Comparison of ENCODE assay signal across 8 cellular contexts in genomic region chr1:85201340-85202091, GRCh38. TPM values are rescaled to one million over a fixed set of nuclear protein-coding genes. Genes with fewer than 3 reads are reported as not detected.
DNase-seq lines count a peak whose midpoint lies in the region; ATAC-seq and TF ChIP-seq lines count a peak whose summit lies in the region.

No MANE protein-coding gene starts in this region.

- peaks cover 23% of the 10 kb centered on the region for H3K4me1 ChIP-seq in CD8-positive, alpha-beta T cell (ENCODE audit: insufficient read depth, low read length)
- H3K4me1 ChIP-seq in right atrium auricular region = no peaks in the 10 kb centered on the region
- H3K4me1 ChIP-seq in rectal smooth muscle tissue (ENCODE audit: control insufficient read depth, insufficient read depth, low read length) = peaks cover 7% of the 10 kb centered on the region
- H3K4me1 ChIP-seq in aorta (ENCODE audit: control insufficient read depth in 1 of 2, insufficient read depth in 2 of 2, low read length in 2 of 2) = no peaks in the 10 kb centered on the region

- peak overlapping the region; percentile 94 for H3K27ac ChIP-seq in CD8-positive, alpha-beta T cell (ENCODE audit: low read depth, low read length)
- H3K27ac ChIP-seq in right atrium auricular region = peak overlapping the region; percentile 87 to 92
- peak overlapping the region; percentile 98 for H3K27ac ChIP-seq in rectal smooth muscle tissue (ENCODE audit: low read depth, low read length)
- H3K27ac ChIP-seq in aorta (ENCODE audit: low read depth in 1 of 2, low read length in 2 of 2) = peak overlapping the region; percentile 62 to 90

- intact Hi-C loops in CD8-positive, alpha-beta T cell (cut with DNase I, micrococcal nuclease) = loop anchor here (1.0 to 10.0 kb wide), 17 partner anchors 19 to 1697 kb away; partner anchors contain the start of genes BCL10 (in 2 of the 2), C1orf52 (in 2 of the 2), MCOLN2 (in 2 of the 2) and GNG5 (in 1 of the 2)
- intact Hi-C loops in aorta (cut with DNase I) = loop anchor here (5.0 kb wide), 1 partner anchor 56 kb away; the partner anchor contains the start of gene C1orf52 (in 2 of the 2)

- H3K36me3 ChIP-seq in CD8-positive, alpha-beta T cell (ENCODE audit: insufficient read depth, low read length) = no peaks in the 10 kb centered on the region
- no peaks in the 10 kb centered on the region for H3K36me3 ChIP-seq in right atrium auricular region
- H3K36me3 ChIP-seq in rectal smooth muscle tissue (ENCODE audit: control insufficient read depth, insufficient read depth, low read length) = no peaks in the 10 kb centered on the region
- no peaks in the 10 kb centered on the region for H3K36me3 ChIP-seq in aorta (ENCODE audit: control insufficient read depth in 1 of 2, insufficient read depth in 2 of 2, low read length in 1 of 2)

- no peaks in the 10 kb centered on the region for H3K9me3 Mint-ChIP-seq in CD8-positive, alpha-beta T cell

- CTCF ChIA-PET in CD8-positive, alpha-beta T cell (lab: Charles Lee) = interaction anchor here (0.9 to 3.4 kb wide), 5 partner anchors 29 to 257 kb away, joined by 3 to 24 read pairs (median 3); partner anchors contain the start of gene C1orf52

- H3K27ac Mint-ChIP-seq in CD8-positive, alpha-beta T cell = peak overlapping the region; percentile 100

- peak overlapping the region; percentile 94 for H3K4me3 ChIP-seq in CD8-positive, alpha-beta T cell (ENCODE audit: low read depth, low read length)
- H3K4me3 ChIP-seq in right atrium auricular region (peak overlapping the region; percentile 62 to 72), rectal smooth muscle tissue (ENCODE audit: low read length) (peak overlapping the region; percentile 68), aorta (ENCODE audit: low read length in 2 of 2) (peak overlapping the region; percentile 91 to 95)

- H3K9ac ChIP-seq in rectal smooth muscle tissue (ENCODE audit: low read length) = peak overlapping the region; percentile 54

- H3K4me1 Mint-ChIP-seq in CD8-positive, alpha-beta T cell (ENCODE audit: low read depth) = peaks cover 42% of the 10 kb centered on the region

- 1% methylated on average over 58 to 81 of the region's 81 CpGs for WGBS in aorta, 2 donors

- peak; percentile 69 for ATAC-seq in CD8-positive, alpha-beta T cell
- peak; percentile 47 for ATAC-seq in GM19467 (IDR thresholded peaks at IDR 0.05; ENCODE audit: unreplicated experiment)
- peak; percentile 15 for ATAC-seq in HG03575 (IDR thresholded peaks at IDR 0.05; ENCODE audit: extremely low read depth, insufficient number of reproducible peaks, low FRiP score, unreplicated experiment)
- peak; percentile 91 for ATAC-seq in aorta (ENCODE audit: low FRiP score)

- POLR2A ChIA-PET in CD8-positive, alpha-beta T cell (lab: Charles Lee) = interaction anchor here (0.6 to 3.0 kb wide), 8 partner anchors 10 to 1057 kb away, joined by 3 to 12 read pairs (median 4); partner anchors contain the start of genes BCL10, C1orf52, CTBS and PRKACB

- H3K36me3 Mint-ChIP-seq in CD8-positive, alpha-beta T cell = peaks cover 4% of the 10 kb centered on the region

- peak overlapping the region; percentile 100 for H3K4me3 Mint-ChIP-seq in CD8-positive, alpha-beta T cell

- peak; percentile 49 to 85 (median 71) for DNase-seq in CD8-positive, alpha-beta T cell
- DNase-seq in SW480 (ENCODE audit: low spot score) = peak; percentile 60
- DNase-seq in amniotic epithelial cell (ENCODE audit: low read depth) = peak; percentile 61
- peak; percentile 65 for DNase-seq in right atrium auricular region (ENCODE audit: low spot score)
- peak; percentile 76 to 92 for DNase-seq in aorta

- TF ChIP-seq CTCF in CD8-positive, alpha-beta T cell (IDR thresholded peaks at IDR 0.05) = no peak
- TF ChIP-seq CTCF in right atrium auricular region (IDR thresholded peaks at IDR 0.05) = peak in 1 of 2 donors; percentile 15

- no peaks in the 10 kb centered on the region for H3K27me3 ChIP-seq in CD8-positive, alpha-beta T cell (ENCODE audit: insufficient read depth, low read length)
- H3K27me3 ChIP-seq in right atrium auricular region = no peaks in the 10 kb centered on the region
- peaks cover 4% of the 10 kb centered on the region for H3K27me3 ChIP-seq in rectal smooth muscle tissue (ENCODE audit: control insufficient read depth, insufficient read depth, low read length)
- H3K27me3 ChIP-seq in aorta (ENCODE audit: control insufficient read depth in 1 of 2, insufficient read depth in 2 of 2, low read length in 1 of 2) = no peaks in the 10 kb centered on the region

- H3K9me3 ChIP-seq in CD8-positive, alpha-beta T cell (ENCODE audit: low read length) = no peaks in the 10 kb centered on the region
- H3K9me3 ChIP-seq in right atrium auricular region (no peaks in the 10 kb centered on the region), aorta (ENCODE audit: control insufficient read depth, low read length) (no peaks in the 10 kb centered on the region)

- H3K27me3 Mint-ChIP-seq in CD8-positive, alpha-beta T cell (ENCODE audit: low read depth) = peaks cover 4% of the 10 kb centered on the region

RNA-seq across cellular contexts. Expression of gene SYDE2, which starts 0.7 kb away (rescaled TPM):
- total RNA-seq in CD8-positive, alpha-beta T cell = 1 to 10 TPM; 6.2 to 6.4 TPM
- total RNA-seq in right atrium auricular region = 10 to 100 TPM; 15.4 to 21.8 TPM
- 10 to 100 TPM; 10.1 to 16.7 TPM for total RNA-seq in aorta
- polyA plus RNA-seq in aorta = 1 to 10 TPM; 1.3 to 1.4 TPM

RNA-seq across cellular contexts. Expression of gene C1orf52, which starts 57.9 kb away (rescaled TPM):
- 10 to 100 TPM; 70.7 to 74.4 TPM for total RNA-seq in CD8-positive, alpha-beta T cell
- 1 to 10 TPM; 7.5 to 8.6 TPM for total RNA-seq in right atrium auricular region
- 10 to 100 TPM; 25.8 to 28.3 TPM for total RNA-seq in aorta
- polyA plus RNA-seq in aorta = 10 to 100 TPM; 13.8 to 18.4 TPM

Comparison
In these comparisons a context has a peak if more than half of its experiments do, and no peak if none do; other contexts are left out.
1. Peak in every context shown above with its lines: DNase-seq, ATAC-seq, H3K4me3 ChIP-seq and H3K27ac ChIP-seq.
2. ATAC-seq: peak in every context shown above with its lines; median percentile 91 in aorta; 69 in CD8-positive, alpha-beta T cell; 47 in GM19467; 15 in HG03575.